ENCODE assay signal across 11 cellular contexts in genomic region chr11:299951-300735, GRCh38. TPM values are rescaled to one million over a fixed set of nuclear protein-coding genes. Genes with fewer than 3 reads are reported as not detected.
DNase-seq lines count a peak whose midpoint lies in the region; ATAC-seq and TF ChIP-seq lines count a peak whose summit lies in the region.
"Had no signal": no experiment of that assay in that cellular context is flagged by ENCODE, and none has a peak within 500 bp of the region (broad histone marks: within the 10 kb centered on the region; RNA-seq: fewer than 3 reads in every experiment).

No MANE protein-coding gene starts in this region.

- H3K4me1 ChIP-seq in Panc1 (ENCODE audit: control insufficient read depth, insufficient read depth, low read length) (peaks cover 36% of the 10 kb centered on the region), neural progenitor cell (peaks cover 17% of the 10 kb centered on the region)

- H3K36me3 ChIP-seq in Panc1 (ENCODE audit: control insufficient read depth, insufficient read depth, low read length) (no peaks in the 10 kb centered on the region), neural progenitor cell (no peaks in the 10 kb centered on the region)

- CTCF ChIA-PET in Panc1 (lab: Charles Lee): interaction anchor here (0.6 kb wide), 1 partner anchor 55 kb away, joined by 3 read pairs; no protein-coding TSS in a partner anchor

- no peak overlapping the region for H2AFZ ChIP-seq in neural progenitor cell (replicated peaks)

- peaks cover 8% of the 10 kb centered on the region for H3K27me3 Mint-ChIP-seq in neural progenitor cell (ENCODE audit: insufficient read depth, low read depth)

- H3K9me3 ChIP-seq in Panc1 (ENCODE audit: control insufficient read depth, insufficient read depth, low read depth, low read length) (no peaks in the 10 kb centered on the region), neural progenitor cell (ENCODE audit: low read depth) (no peaks in the 10 kb centered on the region)

- no peak overlapping the region for H3K9ac ChIP-seq in neural progenitor cell

- intact Hi-C loops in Panc1 (cut with micrococcal nuclease; ENCODE audit: unreplicated experiment): no loop called here

- no peak for TF ChIP-seq CTCF in GM13976 (IDR thresholded peaks at IDR 0.05; ENCODE audit: borderline replicate concordance, control extremely low read depth, extremely low read depth, insufficient read depth, missing control alignments)
- TF ChIP-seq CTCF in Panc1 (IDR thresholded peaks at IDR 0.05): no peak
- peak; percentile 20 for TF ChIP-seq CTCF in fibroblast of pulmonary artery (IDR thresholded peaks at IDR 0.05; ENCODE audit: low read length, missing control alignments)
- peak; percentile 47 for TF ChIP-seq CTCF in neural progenitor cell (IDR thresholded peaks at IDR 0.05)

- H3F3A ChIP-seq in neural progenitor cell (ENCODE audit: low read depth): peaks cover 13% of the 10 kb centered on the region

- ATAC-seq in Panc1 (peak; percentile 17), HG03135 (IDR thresholded peaks at IDR 0.05; ENCODE audit: unreplicated experiment) (no peak)
- ATAC-seq in activated CD4-positive, CD25-positive, alpha-beta regulatory T cell treated with anti-CD3 and anti-CD28 coated beads, Interleukin-2, amount 50 U/mL, for 24 hours: no peak

- peaks cover 16% of the 10 kb centered on the region for H3K9me3 Mint-ChIP-seq in neural progenitor cell
- H3K9me3 Mint-ChIP-seq: activated T-helper 2 cell treated with anti-CD3 and anti-CD28 coated beads, Interferon-gamma antibody, Interleukin-2, Interleukin-4, amounts not matched to agents 10 μg/mL and 5 μg/mL and 100 μg/mL, durations not matched to agents 14 hours and 24 hours and 36 hours; IgD-negative memory B cell had no signal

- H3K4me1 Mint-ChIP-seq in neural progenitor cell: peaks cover 20% of the 10 kb centered on the region

- H3K27ac Mint-ChIP-seq in neural progenitor cell: no peak overlapping the region
- H3K27ac Mint-ChIP-seq: activated T-helper 2 cell treated with anti-CD3 and anti-CD28 coated beads, Interferon-gamma antibody, Interleukin-2, Interleukin-4, amounts not matched to agents 10 μg/mL and 5 μg/mL and 100 μg/mL, durations not matched to agents 14 hours and 24 hours and 36 hours had no signal

- peak overlapping the region; percentile 31; the same call in 1 of the 2 replicates for H3K27ac ChIP-seq in Panc1 (ENCODE audit: low read length)
- H3K27ac ChIP-seq in neural progenitor cell: no peak overlapping the region

- H3K27me3 ChIP-seq in Panc1 (ENCODE audit: control insufficient read depth, insufficient read depth, low read length) (no peaks in the 10 kb centered on the region), neural progenitor cell (no peaks in the 10 kb centered on the region)

- DNase-seq in GM13976 (ENCODE audit: low spot score) (peak; percentile 58), Panc1 (ENCODE audit: low read depth, low spot score) (no peak), fibroblast of pulmonary artery (ENCODE audit: low read depth) (no peak), neural progenitor cell (ENCODE audit: low spot score) (peak; percentile 78), erythroblast (lab: John Stamatoyannopoulos, UW) (no peak), foreskin melanocyte (no peak)

- H3K4me3 ChIP-seq in Panc1 (ENCODE audit: low read depth in 2 of 2, low read length in 2 of 2): no peak overlapping the region
- H3K4me3 ChIP-seq in fibroblast of pulmonary artery (replicated peaks; ENCODE audit: low read depth, low read length): no peak overlapping the region
- no peak overlapping the region for H3K4me3 ChIP-seq in neural progenitor cell
- H3K4me3 ChIP-seq: lung had no signal

- POLR2A ChIA-PET in Panc1 (lab: Charles Lee): no interaction called here

- no peaks in the 10 kb centered on the region for H3K36me3 Mint-ChIP-seq in neural progenitor cell
- H3K36me3 Mint-ChIP-seq: IgD-negative memory B cell had no signal

- H3K4me2 ChIP-seq in neural progenitor cell: no peak overlapping the region

- no peak for TF ChIP-seq POLR2A in erythroblast (IDR thresholded peaks at IDR 0.05; ENCODE audit: low read length)

- H3K79me2 ChIP-seq in neural progenitor cell (ENCODE audit: low read depth): no peaks in the 10 kb centered on the region

- no peak overlapping the region for H3K4me3 Mint-ChIP-seq in neural progenitor cell

- no peaks in the 10 kb centered on the region for H4K20me1 ChIP-seq in neural progenitor cell (ENCODE audit: low read depth)

- in situ Hi-C loops in GM13976 (cut with MboI; ENCODE audit: low sequenced_read_pairs, unreplicated experiment): no loop called here
- in situ Hi-C loops in Panc1 (cut with HindIII; ENCODE audit: low pct_unique_long_range_greater_than_20kb, low sequenced_read_pairs): no loop called here

- no TSS peak for BruUV-seq in Panc1 (replicated peaks; lab: Mats Ljungman, UMichigan)

RNA-seq across cellular contexts. Expression of gene IFITM5, which starts 0.8 kb away (rescaled TPM):
- not detected for total RNA-seq in Panc1 (2021; ENCODE audit: unreplicated experiment)
- 0.30 TPM for polyA plus RNA-seq in Panc1 (2012; ENCODE audit: insufficient read length)
- not detected in 2 replicates for total RNA-seq in neural progenitor cell (ENCODE audit: low replicate concordance)
- total RNA-seq: activated T-helper 2 cell treated with anti-CD3 and anti-CD28 coated beads, Interferon-gamma antibody, Interleukin-2, Interleukin-4, amounts not matched to agents 10 μg/mL and 5 μg/mL and 100 μg/mL, durations not matched to agents 14 hours and 24 hours and 36 hours; lung had no signal
- polyA plus RNA-seq: IgD-negative memory B cell, lung had no signal

RNA-seq across cellular contexts. Expression of gene IFITM2, which starts 7.5 kb away (rescaled TPM):
- 183 TPM for total RNA-seq in Panc1 (2021; ENCODE audit: unreplicated experiment)
- polyA plus RNA-seq in Panc1 (2012; ENCODE audit: insufficient read length): 402 TPM
- 10.5 and 63.9 TPM in 2 replicates for total RNA-seq in neural progenitor cell (ENCODE audit: low replicate concordance)

RNA-seq across cellular contexts. Expression of gene PGGHG, which starts 11.2 kb away (rescaled TPM):
- 115 TPM for total RNA-seq in Panc1 (2021; ENCODE audit: unreplicated experiment)
- 129 TPM for polyA plus RNA-seq in Panc1 (2012; ENCODE audit: insufficient read length)
- 20.5 and 44.4 TPM in 2 replicates for total RNA-seq in neural progenitor cell (ENCODE audit: low replicate concordance)

RNA-seq across cellular contexts. Expression of gene IFITM1, which starts 13.7 kb away (rescaled TPM):
- 66.3 TPM for total RNA-seq in Panc1 (2021; ENCODE audit: unreplicated experiment)
- 206 TPM for polyA plus RNA-seq in Panc1 (2012; ENCODE audit: insufficient read length)
- 13.3 and 48.6 TPM in 2 replicates for total RNA-seq in neural progenitor cell (ENCODE audit: low replicate concordance)

RNA-seq across cellular contexts. Expression of gene IFITM3, which starts 20.5 kb away (rescaled TPM):
- 614 TPM for total RNA-seq in Panc1 (2021; ENCODE audit: unreplicated experiment)
- polyA plus RNA-seq in Panc1 (2012; ENCODE audit: insufficient read length): 1,322 TPM
- 19.8 and 61.7 TPM in 2 replicates for total RNA-seq in neural progenitor cell (ENCODE audit: low replicate concordance)

Comparison
In these comparisons a context has a peak if more than half of its experiments do, and no peak if none do; other contexts are left out.
1. DNase-seq: peak in GM13976 (single experiment) and neural progenitor cell (single experiment); none in Panc1 (single experiment), fibroblast of pulmonary artery (single experiment), erythroblast (0 of 2) and foreskin melanocyte (single experiment).
2. CTCF ChIP-seq: peak in fibroblast of pulmonary artery (single experiment) and neural progenitor cell (single experiment); none in GM13976 (single experiment) and Panc1 (single experiment).